Comparison of ENCODE assay signal across 8 cellular contexts in genomic region chr12:26831959-26832816, GRCh38. TPM values are rescaled to one million over a fixed set of nuclear protein-coding genes. Genes with fewer than 3 reads are reported as not detected.
DNase-seq lines count a peak whose midpoint lies in the region; ATAC-seq and TF ChIP-seq lines count a peak whose summit lies in the region.

No MANE protein-coding gene starts in this region.

- no peaks in the 10 kb centered on the region for H3K36me3 ChIP-seq in lower lobe of right lung

- TF ChIP-seq CTCF in dorsolateral prefrontal cortex (IDR thresholded peaks at IDR 0.05 in 54 of 56, conservative IDR thresholded peaks at IDR 0.05 in 2 of 56; ENCODE audit: low read depth in 1 of 56, partially characterized antibody in 56 of 56) = peak in 22 of 56 donors; percentile 6 to 34 (median 18)
- no peak for TF ChIP-seq CTCF in lower lobe of right lung (IDR thresholded peaks at IDR 0.05)

- peaks cover 25% of the 10 kb centered on the region for H3K4me1 ChIP-seq in lower lobe of right lung

- H3K27ac ChIP-seq in dorsolateral prefrontal cortex (peak overlapping the region in 58 of 59 donors; percentile 42 to 99 (median 89)), lower lobe of right lung (peak overlapping the region; percentile 96)

- H3K27me3 ChIP-seq in dorsolateral prefrontal cortex (no peaks in the 10 kb centered on the region), lower lobe of right lung (ENCODE audit: low read depth) (no peaks in the 10 kb centered on the region)

- H3K4me3 ChIP-seq in dorsolateral prefrontal cortex (peak overlapping the region; percentile 69 to 96 (median 86)), lower lobe of right lung (peak overlapping the region; percentile 89)

- H3K9me3 ChIP-seq in lower lobe of right lung = no peaks in the 10 kb centered on the region

- intact Hi-C loops in dorsolateral prefrontal cortex (cut with DNase I) (loop anchor here in 1 of 2 donors (2.0 to 10.0 kb wide), 3 partner anchors 107 to 727 kb away; partner anchors contain the start of genes FGFR1OP2 and TM7SF3), lower lobe of right lung (cut with DNase I) (no loop called here)

- DNase-seq in ACHN = peak; percentile 89
- peak; percentile 46 to 63 for DNase-seq in NCI-H524 (lab: John Stamatoyannopoulos, UW)
- DNase-seq in activated CD4-positive, alpha-beta T cell treated with anti-CD3 and anti-CD28 coated beads, Interleukin-2, amount 50 U/mL, for 1 hour = peak; percentile 53
- peak in 9 of 10 donors; percentile 34 to 65 (median 52) for DNase-seq in dorsolateral prefrontal cortex
- peak; percentile 76 for DNase-seq in lower lobe of right lung
- DNase-seq in stimulated activated CD4-positive, alpha-beta T cell treated with anti-CD3 and anti-CD28 coated beads, TNF-alpha, amount 100 ng/mL, for 4 hours (ENCODE audit: low read depth in 3 of 3) = peak; percentile 35

- in situ Hi-C loops in ACHN (cut with HindIII; ENCODE audit: low pct_ligation_motif_present, low pct_unique_long_range_greater_than_20kb, low sequenced_read_pairs) = no loop called here

- ATAC-seq in GM18520 (IDR thresholded peaks at IDR 0.05; ENCODE audit: unreplicated experiment) (peak; percentile 30), HG03025 (IDR thresholded peaks at IDR 0.05; ENCODE audit: low FRiP score, unreplicated experiment) (peak; percentile 47), lower lobe of right lung (peak; percentile 74 to 75)

RNA-seq across cellular contexts. Expression of gene ITPR2, which starts 0.8 kb away (rescaled TPM):
- total RNA-seq in dorsolateral prefrontal cortex = 100 to 1,000 TPM in 2 of 120 experiments, 10 to 100 TPM in 118; 35.5 to 122 (median 61.5) TPM
- total RNA-seq in lower lobe of right lung = 64.0 TPM

Comparison
In these comparisons a context has a peak if more than half of its experiments do, and no peak if none do; other contexts are left out.
1. Peak in every context shown above with its lines: DNase-seq, ATAC-seq, H3K4me3 ChIP-seq and H3K27ac ChIP-seq.
2. DNase-seq: peak in every context shown above with its lines; median percentile 89 in ACHN; 76 in lower lobe of right lung; 54 in NCI-H524; 53 in activated CD4-positive, alpha-beta T cell treated with anti-CD3 and anti-CD28 coated beads, Interleukin-2, amount 50 U/mL, for 1 hour; 52 in dorsolateral prefrontal cortex; 35 in stimulated activated CD4-positive, alpha-beta T cell treated with anti-CD3 and anti-CD28 coated beads, TNF-alpha, amount 100 ng/mL, for 4 hours.